17 cellular contexts compared by ENCODE assay signal in the genomic region with DNA sequence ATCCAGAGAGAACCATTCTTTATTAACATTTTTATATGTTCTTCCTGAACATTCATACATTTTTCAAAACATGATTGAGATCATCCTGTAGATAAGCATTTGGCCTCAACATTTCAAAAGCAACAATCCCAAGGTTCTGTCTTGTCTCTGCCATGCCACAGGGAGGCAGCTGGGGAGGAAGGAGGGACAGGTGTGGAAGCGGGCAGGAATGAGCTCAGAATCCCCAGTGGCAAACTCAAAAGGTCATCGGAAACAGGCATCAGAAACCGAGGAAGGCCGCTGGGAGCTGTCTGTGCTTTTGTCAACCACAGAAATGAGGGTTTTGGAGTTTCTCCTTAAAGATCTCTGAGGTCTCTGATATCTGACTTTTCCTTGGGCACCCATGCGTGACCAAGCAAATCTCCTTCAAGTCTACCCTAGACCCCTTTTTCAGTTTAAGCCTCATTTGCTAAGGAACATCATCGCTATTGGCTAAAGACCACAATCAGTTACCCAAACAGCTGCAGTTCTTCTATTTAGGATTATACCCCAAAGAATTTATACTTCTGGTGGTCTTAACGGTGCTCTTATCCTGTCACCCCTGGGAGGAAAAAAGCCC. TPM values are rescaled to one million over a fixed set of nuclear protein-coding genes. Genes with fewer than 3 reads are reported as not detected.
DNase-seq lines count a peak whose midpoint lies in the region; ATAC-seq and TF ChIP-seq lines count a peak whose summit lies in the region.
"Had no signal": no experiment of that assay in that cellular context is flagged by ENCODE, and none has a peak within 500 bp of the region (broad histone marks: within the 10 kb centered on the region; RNA-seq: fewer than 3 reads in every experiment).

No MANE protein-coding gene starts in this region.

- H3K36me3 ChIP-seq in breast epithelium (no peaks in the 10 kb centered on the region), esophagus squamous epithelium (peaks cover 0 to 43% (median 0%) of the 10 kb centered on the region in 3 donors), stomach (peaks cover 0 to 7% (median 3%) of the 10 kb centered on the region in 4 donors)

- 87 to 94% methylated on average over 7 of the region's 7 CpGs for WGBS in esophagus squamous epithelium, 2 donors
- 88 to 95% (median 94%) methylated on average over 7 of the region's 7 CpGs for WGBS in stomach, 5 donors

- H3K4me1 Mint-ChIP-seq in MCF 10A (ENCODE audit: insufficient read depth, unreplicated experiment): no peaks in the 10 kb centered on the region
- H3K4me1 Mint-ChIP-seq in HFFc6 (ENCODE audit: low read depth): peaks cover 12% of the 10 kb centered on the region

- no peaks in the 10 kb centered on the region for H3K9me3 ChIP-seq in breast epithelium
- H3K9me3 ChIP-seq in esophagus squamous epithelium: no peaks in the 10 kb centered on the region
- no peaks in the 10 kb centered on the region for H3K9me3 ChIP-seq in stomach
- H3K9me3 ChIP-seq: A549 had no signal

- H3K4me3 ChIP-seq in breast epithelium (no peak overlapping the region), esophagus squamous epithelium (no peak overlapping the region), stomach (no peak overlapping the region)
- H3K4me3 ChIP-seq: A549, GM23338 had no signal

- DNase-seq in breast epithelium (ENCODE audit: low spot score in 2 of 2): no peak
- no peak for DNase-seq in MCF 10A (ENCODE audit: unreplicated experiment)
- DNase-seq in esophagus squamous epithelium (lab: John Stamatoyannopoulos, UW): no peak
- DNase-seq in stomach: no peak
- no peak for DNase-seq in stimulated activated CD4-positive, alpha-beta T cell treated with anti-CD3 and anti-CD28 coated beads, Interleukin-4, amount 100 ng/mL, for 1 hour
- DNase-seq in HFFc6: no peak
- no peak for DNase-seq in Right ventricle myocardium inferior (ENCODE audit: missing footprints)
- no peak for DNase-seq in activated CD8-positive, alpha-beta memory T cell treated with anti-CD3 and anti-CD28 coated beads, Interleukin-2, amount 50 U/mL, for 4 hours
- DNase-seq: Calu3; CD4-positive, alpha-beta T cell; NCI-H1694; NCI-H2107; NCI-H226; NCI-H526; NK-92 treated with Interleukin-12 subunit alpha and Interleukin-12 subunit beta, amount 100 ng/mL, for 24 hours had no signal

- H3K36me3 Mint-ChIP-seq in MCF 10A (ENCODE audit: insufficient read depth, unreplicated experiment): peaks cover 16% of the 10 kb centered on the region
- no peaks in the 10 kb centered on the region for H3K36me3 Mint-ChIP-seq in HFFc6 (ENCODE audit: low read depth)

- no peak for TF ChIP-seq EP300 in stomach (IDR thresholded peaks at IDR 0.05)

- no peaks in the 10 kb centered on the region for H3K27me3 Mint-ChIP-seq in MCF 10A (ENCODE audit: insufficient read depth, unreplicated experiment)
- peaks cover 4% of the 10 kb centered on the region for H3K27me3 Mint-ChIP-seq in HFFc6 (ENCODE audit: insufficient read depth)
- H3K27me3 Mint-ChIP-seq: CD4-positive, alpha-beta T cell had no signal

- ATAC-seq in Right ventricle myocardium inferior: no peak
- ATAC-seq: A549, GM23338 had no signal

- TF ChIP-seq POLR2A in breast epithelium (IDR thresholded peaks at IDR 0.05) (no peak), esophagus squamous epithelium (IDR thresholded peaks at IDR 0.05) (no peak), stomach (IDR thresholded peaks at IDR 0.05) (no peak)

- POLR2A ChIA-PET in MCF 10A (lab: Yijun Ruan, JAX): interaction anchor here (1.0 to 2.0 kb wide), 3 partner anchors 15 to 38 kb away, joined by 3 to 11 read pairs (median 4); a partner anchor contains a TSS

- H3K27ac Mint-ChIP-seq in MCF 10A (ENCODE audit: low read depth, unreplicated experiment) (no peak overlapping the region), HFFc6 (no peak overlapping the region)
- H3K27ac Mint-ChIP-seq: CD4-positive, alpha-beta T cell; GM23338 had no signal

- TF ChIP-seq CTCF in breast epithelium (IDR thresholded peaks at IDR 0.05) (no peak), MCF 10A (IDR thresholded peaks at IDR 0.05; ENCODE audit: unreplicated experiment) (no peak), esophagus squamous epithelium (IDR thresholded peaks at IDR 0.05) (no peak), stomach (IDR thresholded peaks at IDR 0.05) (no peak), HFFc6 (IDR thresholded peaks at IDR 0.05) (no peak)

- intact Hi-C loops in breast epithelium (cut with DNase I; ENCODE audit: low total_unique reads) (no loop called here), MCF 10A (cut with micrococcal nuclease) (no loop called here), esophagus squamous epithelium (cut with DNase I) (loop anchor here (5.0 kb wide), 1 partner anchor 41 kb away; no protein-coding TSS in a partner anchor), stomach (cut with DNase I; ENCODE audit: low total_unique reads) (no loop called here), Right ventricle myocardium inferior (cut with DNase I) (loop anchor here (5.0 kb wide), 1 partner anchor 49 kb away; no protein-coding TSS in a partner anchor)

- H3K4me3 Mint-ChIP-seq in MCF 10A (ENCODE audit: unreplicated experiment) (no peak overlapping the region), HFFc6 (no peak overlapping the region)
- H3K4me3 Mint-ChIP-seq: CD4-positive, alpha-beta T cell; GM23338 had no signal

- H3K27me3 ChIP-seq in breast epithelium (no peaks in the 10 kb centered on the region), esophagus squamous epithelium (no peaks in the 10 kb centered on the region), stomach (no peaks in the 10 kb centered on the region)

- H3K9me3 Mint-ChIP-seq in MCF 10A (ENCODE audit: unreplicated experiment): no peaks in the 10 kb centered on the region
- H3K9me3 Mint-ChIP-seq in HFFc6: no peaks in the 10 kb centered on the region
- H3K9me3 Mint-ChIP-seq: CD4-positive, alpha-beta T cell; GM23338 had no signal

- BruUV-seq in MCF 10A (replicated peaks; lab: Mats Ljungman, UMichigan): no TSS peak

- CTCF ChIA-PET in MCF 10A (lab: Yijun Ruan, JAX): interaction anchor here (0.6 to 9.9 kb wide), 12 partner anchors 21 to 1283 kb away, joined by 3 to 281 read pairs (median 4); a partner anchor contains a TSS

- H3K27ac ChIP-seq in breast epithelium: peak overlapping the region; percentile 84 to 87
- H3K27ac ChIP-seq in esophagus squamous epithelium: peak overlapping the region in 3 of 4 donors; percentile 65 to 79 (median 77)
- H3K27ac ChIP-seq in stomach: peak overlapping the region; percentile 74 to 85 (median 84)
- H3K27ac ChIP-seq: A549 had no signal

- H3K4me1 ChIP-seq in breast epithelium (peaks cover 0 to 11% of the 10 kb centered on the region in 2 donors), esophagus squamous epithelium (peaks cover 13 to 55% (median 22%) of the 10 kb centered on the region in 3 donors), stomach (peaks cover 31 to 61% (median 51%) of the 10 kb centered on the region in 4 donors)
- H3K4me1 ChIP-seq: A549 had no signal

RNA-seq across cellular contexts. Expression of a gene that starts 34.0 kb away (rescaled TPM):
- 10 to 100 TPM; 11.0 to 17.0 (median 11.1) TPM for total RNA-seq in breast epithelium
- 8.3 and 9.6 TPM in 2 replicates for total RNA-seq in MCF 10A (2022)
- 10 to 100 TPM; 29.2 to 85.3 (median 35.1) TPM for total RNA-seq in esophagus squamous epithelium
- total RNA-seq in stomach: 10 to 100 TPM in 1 of 5 donors, 1 to 10 TPM in 4; 2.2 to 44.5 (median 5.8) TPM
- polyA plus RNA-seq in stomach: 10 to 100 TPM in 1 of 3 donors, 1 to 10 TPM in 2; 8.1 to 13.6 (median 9.2) TPM
- total RNA-seq in HFFc6 (2021; fragmentation: NEBNext Ultra II Directional; extraction: Animal tissue kit (Norgen Biotek cat#: 25700)): 1 to 10 TPM in 2 of 6 experiments, under 1 TPM in 4; 0.52 to 1.1 (median 0.82) TPM
- 5.3 TPM for total RNA-seq in Right ventricle myocardium inferior

Comparison
In these comparisons a context has a peak if more than half of its experiments do, and no peak if none do; other contexts are left out.
1. intact Hi-C loops: an anchor here in esophagus squamous epithelium (5.0 kb wide) and Right ventricle myocardium inferior (5.0 kb wide); none called in breast epithelium, MCF 10A and stomach.